In the genomic region with DNA sequence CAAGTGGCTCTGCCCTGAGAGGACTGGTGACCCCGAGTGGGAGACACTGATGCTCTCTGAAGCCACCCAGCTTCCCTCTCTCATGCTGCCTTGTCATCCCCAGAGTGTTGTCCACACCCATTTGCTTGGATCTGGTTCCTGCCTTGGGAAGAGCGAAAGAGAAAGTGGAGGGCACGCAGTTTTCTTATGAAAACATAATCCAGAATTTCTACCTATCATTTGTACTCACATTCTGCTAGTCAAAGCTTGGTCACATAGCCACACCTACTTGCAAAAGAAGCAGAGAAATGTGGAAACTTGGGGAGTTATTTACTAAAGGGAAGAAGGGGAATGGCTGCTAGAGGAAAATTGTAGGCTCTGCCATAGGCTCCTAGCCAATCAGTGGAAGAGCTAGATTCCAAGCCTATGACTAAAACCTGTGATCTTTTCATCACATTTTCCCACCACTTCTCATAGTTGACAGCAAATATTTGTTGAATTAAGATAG, we compare ENCODE assay signal across 11 cellular contexts.
DNase-seq lines count a peak whose midpoint lies in the region; ATAC-seq, FAIRE-seq and TF ChIP-seq lines count a peak whose summit lies in the region.
"Had no signal": no experiment of that assay in that cellular context is flagged by ENCODE, and none has a peak within 500 bp of the region (broad histone marks: within the 10 kb centered on the region; RNA-seq: fewer than 3 reads in every experiment).

No MANE protein-coding gene starts in this region.

- H3K4me3 ChIP-seq in endothelial cell of umbilical vein (replicated peaks in 1 of 3; ENCODE audit: insufficient read depth in 1 of 3, low read depth in 1 of 3, low read length in 3 of 3) (no peak overlapping the region), mucosa of rectum (ENCODE audit: low read length in 2 of 2) (no peak overlapping the region)

- POLR2A ChIA-PET in endothelial cell of umbilical vein (lab: Charles Lee): no interaction called here

- H4K20me1 ChIP-seq in endothelial cell of umbilical vein (replicated peaks; ENCODE audit: control insufficient read depth, extremely low read depth, insufficient read depth, low read length): no peaks in the 10 kb centered on the region

- H3K9ac ChIP-seq in endothelial cell of umbilical vein (replicated peaks; ENCODE audit: extremely low read depth, insufficient read depth, low read length): no peak overlapping the region
- H3K9ac ChIP-seq in mucosa of rectum (ENCODE audit: low read depth in 1 of 2, low read length in 2 of 2): no peak overlapping the region

- intact Hi-C loops in endothelial cell of umbilical vein (cut with micrococcal nuclease): no loop called here

- peak overlapping the region; percentile 68 for H2AFZ ChIP-seq in endothelial cell of umbilical vein (ENCODE audit: low read depth, low read length)

- peak; percentile 85 for FAIRE-seq in endothelial cell of umbilical vein (lab: Jason Lieb, UNC)

- no peak for TF ChIP-seq POLR2A in endothelial cell of umbilical vein (IDR thresholded peaks at IDR 0.05; ENCODE audit: low read depth, low read length)

- H3K4me1 ChIP-seq in endothelial cell of umbilical vein (ENCODE audit: control insufficient read depth, extremely low read depth, insufficient read depth, low read length) (peaks cover 49% of the 10 kb centered on the region), mucosa of rectum (ENCODE audit: control insufficient read depth in 2 of 2, insufficient read depth in 2 of 2, low read length in 2 of 2) (no peaks in the 10 kb centered on the region)

- H3K27ac ChIP-seq in endothelial cell of umbilical vein (ENCODE audit: insufficient read depth, low read depth, low read length) (peak overlapping the region; percentile 51), mucosa of rectum (ENCODE audit: low read depth in 2 of 2, low read length in 2 of 2) (peak overlapping the region; percentile 28 to 32)

- no peaks in the 10 kb centered on the region for H3K79me2 ChIP-seq in endothelial cell of umbilical vein (ENCODE audit: control insufficient read depth, insufficient read depth, low read length)

- DNase-seq in A172 (ENCODE audit: low spot score) (peak; percentile 95), LHCN-M2 (ENCODE audit: low read depth) (peak; percentile 87), endothelial cell of umbilical vein (ENCODE audit: low read depth, low spot score) (peak; percentile 61), NCI-H1417 (lab: John Stamatoyannopoulos, UW) (no peak), ureter (ENCODE audit: low spot score) (no peak), NOMO-1 treated with dmso at 0.1 percent for 144 hours (lab: John Stamatoyannopoulos, UW; ENCODE audit: unreplicated experiment) (no peak)
- DNase-seq: activated effector memory CD4-positive, alpha-beta T cell treated with Interleukin-2 at 50 U/mL for 16 hours; NCI-H2107; occipital lobe had no signal

- H3K4me2 ChIP-seq in endothelial cell of umbilical vein (ENCODE audit: insufficient read depth, low read length): peak overlapping the region; percentile 0

- CTCF ChIA-PET in endothelial cell of umbilical vein (lab: Charles Lee): interaction anchor here (1.1 kb wide), 1 partner anchor 296 kb away, joined by 4 read pairs; no protein-coding TSS in a partner anchor

- no TSS peak for BruUV-seq in endothelial cell of umbilical vein (replicated peaks; lab: Mats Ljungman, UMichigan)

- TF ChIP-seq CTCF in endothelial cell of umbilical vein (IDR thresholded peaks at IDR 0.05; ENCODE audit: extremely low read depth in 1 of 2, insufficient read depth in 1 of 2, low read depth in 1 of 2, low read length in 2 of 2): no peak

- H3K36me3 ChIP-seq in endothelial cell of umbilical vein (ENCODE audit: control insufficient read depth in 2 of 2, extremely low read depth in 1 of 2, insufficient read depth in 2 of 2, low read length in 2 of 2): no peaks in the 10 kb centered on the region
- no peaks in the 10 kb centered on the region for H3K36me3 ChIP-seq in mucosa of rectum (ENCODE audit: control insufficient read depth in 2 of 2, insufficient read depth in 2 of 2, low read length in 2 of 2)

- no peaks in the 10 kb centered on the region for H3K9me1 ChIP-seq in endothelial cell of umbilical vein (replicated peaks; ENCODE audit: control insufficient read depth, extremely low read depth, insufficient read depth, low read length)

- ATAC-seq in HG02571 (IDR thresholded peaks at IDR 0.05; ENCODE audit: unreplicated experiment): no peak

- no peaks in the 10 kb centered on the region for H3K27me3 ChIP-seq in endothelial cell of umbilical vein (ENCODE audit: control insufficient read depth in 2 of 2, insufficient read depth in 2 of 2, low read length in 2 of 2)
- H3K27me3 ChIP-seq in mucosa of rectum (ENCODE audit: control insufficient read depth in 2 of 2, insufficient read depth in 2 of 2, low read length in 2 of 2): no peaks in the 10 kb centered on the region

- H3K9me3 ChIP-seq in endothelial cell of umbilical vein (replicated peaks; ENCODE audit: control insufficient read depth, insufficient read depth, low read length) (no peaks in the 10 kb centered on the region), mucosa of rectum (ENCODE audit: control insufficient read depth in 2 of 2, low read length in 2 of 2) (no peaks in the 10 kb centered on the region)

- dilution Hi-C loops in endothelial cell of umbilical vein (cut with MboI; ENCODE audit: extremely low pct_ligation_motif_present, low sequenced_read_pairs): no loop called here

TF ChIP-seq in endothelial cell of umbilical vein, 7 proteins besides CTCF, POLR2A, EP300 and RAD21:
- TF ChIP-seq FOS (IDR thresholded peaks at IDR 0.05; ENCODE audit: borderline replicate concordance, insufficient read depth, low read length) (no peak), POLR2AphosphoS5 (IDR thresholded peaks at IDR 0.05; ENCODE audit: insufficient read depth, low read depth, low read length) (no peak), GATA2 (IDR thresholded peaks at IDR 0.05; ENCODE audit: insufficient read depth, insufficient read length, low read depth, low read length) (no peak), JUN (IDR thresholded peaks at IDR 0.05; ENCODE audit: borderline replicate concordance, insufficient read depth, insufficient read length, low read depth) (no peak), EZH2 (IDR thresholded peaks at IDR 0.05; ENCODE audit: borderline replicate concordance, low read depth, low read length, severe bottlenecking) (no peak), MYC (IDR thresholded peaks at IDR 0.05; ENCODE audit: low read depth, low read length) (no peak)
- TF ChIP-seq, protein P1, sequence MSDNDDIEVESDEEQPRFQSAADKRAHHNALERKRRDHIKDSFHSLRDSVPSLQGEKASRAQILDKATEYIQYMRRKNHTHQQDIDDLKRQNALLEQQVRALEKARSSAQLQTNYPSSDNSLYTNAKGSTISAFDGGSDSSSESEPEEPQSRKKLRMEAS (IDR thresholded peaks at IDR 0.05; ENCODE audit: insufficient read depth, insufficient read length): no peak

Comparison
In these comparisons a context has a peak if more than half of its experiments do, and no peak if none do; other contexts are left out.
1. DNase-seq: peak in A172 (single experiment), LHCN-M2 (single experiment) and endothelial cell of umbilical vein (single experiment); none in NCI-H1417 (0 of 3), ureter (single experiment) and NOMO-1 treated with dmso at 0.1 percent for 144 hours (single experiment).